Comparison of ENCODE assay signal across 8 cellular contexts in the genomic region with DNA sequence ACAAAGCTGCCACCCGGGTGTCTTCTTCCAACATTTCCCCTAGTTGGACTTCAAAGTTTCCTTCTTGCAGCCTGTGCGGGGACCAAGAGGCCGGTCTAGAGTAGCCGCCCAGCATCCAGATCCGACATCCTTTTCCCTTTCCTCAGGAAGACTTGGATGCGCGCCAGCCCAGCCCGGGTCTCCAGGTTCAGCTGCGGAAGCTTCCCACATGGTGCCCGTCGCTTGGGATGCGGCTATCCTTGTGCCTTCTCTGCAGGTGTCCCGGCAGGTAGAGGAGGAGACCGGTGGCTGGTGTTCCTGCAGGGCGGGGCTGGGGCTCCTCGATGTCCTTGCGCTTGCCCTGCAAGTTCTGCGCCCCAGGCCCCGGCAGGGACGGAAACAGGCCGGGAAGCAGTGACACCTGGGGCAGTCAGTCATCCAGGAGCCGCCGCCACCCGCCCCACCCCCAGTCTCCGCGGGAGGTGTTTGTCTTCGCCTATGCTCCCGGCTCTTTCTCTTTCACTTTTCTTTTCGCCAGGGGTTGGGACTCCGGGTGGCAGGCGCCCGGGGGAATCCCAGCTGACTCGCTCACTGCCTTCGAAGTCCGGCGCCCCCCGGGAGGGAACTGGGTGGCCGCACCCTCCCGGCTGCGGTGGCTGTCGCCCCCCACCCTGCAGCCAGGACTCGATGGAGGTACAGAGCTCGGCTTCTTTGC. TPM values are rescaled to one million over a fixed set of nuclear protein-coding genes. Genes with fewer than 3 reads are reported as not detected.
DNase-seq lines count a peak whose midpoint lies in the region; ATAC-seq and TF ChIP-seq lines count a peak whose summit lies in the region.

A gene with protein sequence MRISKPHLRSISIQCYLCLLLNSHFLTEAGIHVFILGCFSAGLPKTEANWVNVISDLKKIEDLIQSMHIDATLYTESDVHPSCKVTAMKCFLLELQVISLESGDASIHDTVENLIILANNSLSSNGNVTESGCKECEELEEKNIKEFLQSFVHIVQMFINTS (plus strand): TSS at position 507 of the 694 bp plus-strand sequence. CDS start 82,882 bp downstream, outside the sequence.

- ATAC-seq in GM21360 (IDR thresholded peaks at IDR 0.05; ENCODE audit: unreplicated experiment) = peak; percentile 59
- peak; percentile 76 for ATAC-seq in WTC11
- peak; percentile 87 for ATAC-seq in central memory CD8-positive, alpha-beta T cell (replicated peaks; ENCODE audit: extremely low read depth, poor library complexity, severe bottlenecking)

- no peak for TF ChIP-seq CTCF in WTC11 (IDR thresholded peaks at IDR 0.05)

- H3K27ac Mint-ChIP-seq in WTC11 = no peak within 1 kb of the TSS
- peak within 1 kb of the TSS; percentile 97 for H3K27ac Mint-ChIP-seq in central memory CD8-positive, alpha-beta T cell (ENCODE audit: low read depth)

- peak; percentile 55 for DNase-seq in D341Med (ENCODE audit: low spot score)
- DNase-seq in HK-2 (ENCODE audit: unreplicated experiment) = peak; percentile 80
- DNase-seq in WTC11 (ENCODE audit: low spot score) = peak; percentile 77
- peak; percentile 21 to 53 for DNase-seq in central memory CD8-positive, alpha-beta T cell (ENCODE audit: low spot score in 2 of 2)
- peak; percentile 90 for DNase-seq in kidney tubule cell (ENCODE audit: low spot score)
- peak; percentile 63 for DNase-seq in stimulated activated CD4-positive, alpha-beta T cell treated with anti-CD3 and anti-CD28 coated beads, Interleukin-1b, Interleukin-23, amount 100 ng/mL, for 48 hours
- no peak for DNase-seq in amniotic stem cell (lab: John Stamatoyannopoulos, UW)

- H3K4me3 Mint-ChIP-seq in WTC11 = peak within 1 kb of the TSS; percentile 85
- peak within 1 kb of the TSS; percentile 100 for H3K4me3 Mint-ChIP-seq in central memory CD8-positive, alpha-beta T cell

- CTCF ChIA-PET in WTC11 (lab: Charles Lee) = interaction anchor here (2.0 kb wide), 1 partner anchor 18 kb away, joined by 9 read pairs; no protein-coding TSS in a partner anchor

- H3K27me3 Mint-ChIP-seq in WTC11 (ENCODE audit: low read depth) = peaks cover 21% of the 10 kb centered on the region
- no peaks in the 10 kb centered on the region for H3K27me3 Mint-ChIP-seq in central memory CD8-positive, alpha-beta T cell

- POLR2A ChIA-PET in WTC11 (lab: Charles Lee) = no interaction called here

- H3K4me1 Mint-ChIP-seq in WTC11 = peaks cover 53% of the 10 kb centered on the region
- peaks cover 31% of the 10 kb centered on the region for H3K4me1 Mint-ChIP-seq in central memory CD8-positive, alpha-beta T cell

- H3K9me3 Mint-ChIP-seq in WTC11 = no peaks in the 10 kb centered on the region
- no peaks in the 10 kb centered on the region for H3K9me3 Mint-ChIP-seq in central memory CD8-positive, alpha-beta T cell

- no peaks in the 10 kb centered on the region for H3K36me3 Mint-ChIP-seq in WTC11
- peaks cover 5% of the 10 kb centered on the region for H3K36me3 Mint-ChIP-seq in central memory CD8-positive, alpha-beta T cell (ENCODE audit: insufficient read depth)

TF ChIP-seq in WTC11, 78 proteins besides CTCF, POLR2A, EP300 and RAD21:
- TF ChIP-seq, protein P1, sequence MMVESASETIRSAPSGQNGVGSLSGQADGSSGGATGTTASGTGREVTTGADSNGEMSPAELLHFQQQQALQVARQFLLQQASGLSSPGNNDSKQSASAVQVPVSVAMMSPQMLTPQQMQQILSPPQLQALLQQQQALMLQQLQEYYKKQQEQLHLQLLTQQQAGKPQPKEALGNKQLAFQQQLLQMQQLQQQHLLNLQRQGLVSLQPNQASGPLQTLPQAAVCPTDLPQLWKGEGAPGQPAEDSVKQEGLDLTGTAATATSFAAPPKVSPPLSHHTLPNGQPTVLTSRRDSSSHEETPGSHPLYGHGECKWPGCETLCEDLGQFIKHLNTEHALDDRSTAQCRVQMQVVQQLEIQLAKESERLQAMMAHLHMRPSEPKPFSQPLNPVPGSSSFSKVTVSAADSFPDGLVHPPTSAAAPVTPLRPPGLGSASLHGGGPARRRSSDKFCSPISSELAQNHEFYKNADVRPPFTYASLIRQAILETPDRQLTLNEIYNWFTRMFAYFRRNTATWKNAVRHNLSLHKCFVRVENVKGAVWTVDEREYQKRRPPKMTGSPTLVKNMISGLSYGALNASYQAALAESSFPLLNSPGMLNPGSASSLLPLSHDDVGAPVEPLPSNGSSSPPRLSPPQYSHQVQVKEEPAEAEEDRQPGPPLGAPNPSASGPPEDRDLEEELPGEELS (CRISPR knock-in tag; IDR thresholded peaks at IDR 0.05) = peak; percentile 52; the same call in 1 of the 2 replicates
- TF ChIP-seq ZNF138 (CRISPR knock-in tag; conservative IDR thresholded peaks at IDR 0.05) = 0 out of 2 replicates have a peak, but pooled peaks have one; percentile 30
- TF ChIP-seq, protein P2, sequence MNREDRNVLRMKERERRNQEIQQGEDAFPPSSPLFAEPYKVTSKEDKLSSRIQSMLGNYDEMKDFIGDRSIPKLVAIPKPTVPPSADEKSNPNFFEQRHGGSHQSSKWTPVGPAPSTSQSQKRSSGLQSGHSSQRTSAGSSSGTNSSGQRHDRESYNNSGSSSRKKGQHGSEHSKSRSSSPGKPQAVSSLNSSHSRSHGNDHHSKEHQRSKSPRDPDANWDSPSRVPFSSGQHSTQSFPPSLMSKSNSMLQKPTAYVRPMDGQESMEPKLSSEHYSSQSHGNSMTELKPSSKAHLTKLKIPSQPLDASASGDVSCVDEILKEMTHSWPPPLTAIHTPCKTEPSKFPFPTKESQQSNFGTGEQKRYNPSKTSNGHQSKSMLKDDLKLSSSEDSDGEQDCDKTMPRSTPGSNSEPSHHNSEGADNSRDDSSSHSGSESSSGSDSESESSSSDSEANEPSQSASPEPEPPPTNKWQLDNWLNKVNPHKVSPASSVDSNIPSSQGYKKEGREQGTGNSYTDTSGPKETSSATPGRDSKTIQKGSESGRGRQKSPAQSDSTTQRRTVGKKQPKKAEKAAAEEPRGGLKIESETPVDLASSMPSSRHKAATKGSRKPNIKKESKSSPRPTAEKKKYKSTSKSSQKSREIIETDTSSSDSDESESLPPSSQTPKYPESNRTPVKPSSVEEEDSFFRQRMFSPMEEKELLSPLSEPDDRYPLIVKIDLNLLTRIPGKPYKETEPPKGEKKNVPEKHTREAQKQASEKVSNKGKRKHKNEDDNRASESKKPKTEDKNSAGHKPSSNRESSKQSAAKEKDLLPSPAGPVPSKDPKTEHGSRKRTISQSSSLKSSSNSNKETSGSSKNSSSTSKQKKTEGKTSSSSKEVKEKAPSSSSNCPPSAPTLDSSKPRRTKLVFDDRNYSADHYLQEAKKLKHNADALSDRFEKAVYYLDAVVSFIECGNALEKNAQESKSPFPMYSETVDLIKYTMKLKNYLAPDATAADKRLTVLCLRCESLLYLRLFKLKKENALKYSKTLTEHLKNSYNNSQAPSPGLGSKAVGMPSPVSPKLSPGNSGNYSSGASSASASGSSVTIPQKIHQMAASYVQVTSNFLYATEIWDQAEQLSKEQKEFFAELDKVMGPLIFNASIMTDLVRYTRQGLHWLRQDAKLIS (CRISPR knock-in tag; IDR thresholded peaks at IDR 0.05; ENCODE audit: borderline replicate concordance) = 0 out of 2 replicates have a peak, but pooled peaks have one; percentile 63
- TF ChIP-seq ZNF423 (CRISPR knock-in tag; IDR thresholded peaks at IDR 0.05) = peak; percentile 57
- no peak for TF ChIP-seq SMAD3 (CRISPR knock-in tag; IDR thresholded peaks at IDR 0.05; ENCODE audit: borderline replicate concordance)
- 0 out of 2 replicates have a peak, but pooled peaks have one; percentile 32 for TF ChIP-seq NR3C1 (CRISPR knock-in tag; conservative IDR thresholded peaks at IDR 0.05; ENCODE audit: low read depth)
- peak; percentile 32; the same call in 1 of the 2 replicates for TF ChIP-seq ESRRA (CRISPR knock-in tag; IDR thresholded peaks at IDR 0.05; ENCODE audit: borderline replicate concordance)
- 0 out of 2 replicates have a peak, but pooled peaks have one; percentile 42 for TF ChIP-seq CBFB (CRISPR knock-in tag; IDR thresholded peaks at IDR 0.05; ENCODE audit: low read depth)
- TF ChIP-seq TP53 (CRISPR knock-in tag; IDR thresholded peaks at IDR 0.05) = peak; percentile 29; the same call in 1 of the 2 replicates
- TF ChIP-seq SOX15 (CRISPR knock-in tag; IDR thresholded peaks at IDR 0.05) = no peak
- 0 out of 2 replicates have a peak, but pooled peaks have one; percentile 17 for TF ChIP-seq ETV6 (CRISPR knock-in tag; IDR thresholded peaks at IDR 0.05)
- TF ChIP-seq ATF1 (CRISPR knock-in tag; IDR thresholded peaks at IDR 0.05) = no peak
TF ChIP-seq in WTC11: peak in this region for 9.

RNA-seq across cellular contexts. Expression of the gene that starts here (rescaled TPM):
- total RNA-seq in WTC11 (2021) = 1.3 to 2.6 TPM (median 2.0 TPM) in 3 replicates
